28 cellular contexts compared by ENCODE assay signal in the genomic region with DNA sequence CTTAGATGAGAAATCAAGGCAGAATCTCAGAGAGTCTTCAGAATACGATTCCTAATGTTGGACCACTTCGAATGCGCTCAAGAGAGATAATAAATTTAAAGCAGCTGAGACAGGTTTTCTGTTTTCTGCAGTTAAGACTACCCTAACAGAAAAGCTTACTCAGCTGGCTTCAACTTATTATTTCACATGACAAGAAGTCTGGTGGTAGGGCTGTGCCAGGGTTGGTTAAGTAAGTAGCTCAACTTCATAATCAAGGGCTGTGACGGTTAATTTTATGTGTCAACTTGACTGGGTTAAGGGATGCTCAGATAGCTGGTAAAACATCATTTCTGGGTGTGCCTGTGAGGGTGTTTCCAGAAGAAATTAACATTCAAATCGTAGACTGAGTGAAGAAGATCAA. TPM values are rescaled to one million over a fixed set of nuclear protein-coding genes. Genes with fewer than 3 reads are reported as not detected.
"Had no signal": no experiment of that assay in that cellular context is flagged by ENCODE, and none has a peak within 500 bp of the region (broad histone marks: within the 10 kb centered on the region; RNA-seq: fewer than 3 reads in every experiment).

No MANE protein-coding gene starts in this region.

- H3K4me3 ChIP-seq: esophagus muscularis mucosa, gastroesophageal sphincter, heart right ventricle, hepatocyte had no signal

- ATAC-seq: activated T-cell treated with anti-CD3 and anti-CD28 coated beads, Interleukin-2, amount 50 U/mL, for 72 hours; effector memory CD8-positive, alpha-beta T cell; gastroesophageal sphincter; heart right ventricle had no signal

- H3K9me3 Mint-ChIP-seq: activated CD4-positive, alpha-beta memory T cell treated with anti-CD3 and anti-CD28 coated beads, Interleukin-2, amount 10 ng/mL, durations not matched to agents 7 days and 5 days; activated T-cell treated with anti-CD3 and anti-CD28 coated beads, Interleukin-2, amount 50 U/mL, for 24 hours; effector memory CD8-positive, alpha-beta T cell had no signal

- H3K9me3 ChIP-seq: esophagus muscularis mucosa, gastroesophageal sphincter, heart right ventricle had no signal

- H3K4me3 Mint-ChIP-seq: activated CD4-positive, alpha-beta memory T cell treated with anti-CD3 and anti-CD28 coated beads, Interleukin-2, amount 10 ng/mL, durations not matched to agents 7 days and 5 days; activated T-cell treated with anti-CD3 and anti-CD28 coated beads, Interleukin-2, amount 50 U/mL, for 24 hours; activated T-cell treated with anti-CD3 and anti-CD28 coated beads, Interleukin-2, amount 50 U/mL, for 72 hours; effector memory CD8-positive, alpha-beta T cell had no signal

- H3K27ac ChIP-seq: esophagus muscularis mucosa, gastroesophageal sphincter, heart right ventricle, hepatocyte had no signal

- H3K36me3 ChIP-seq: esophagus muscularis mucosa, gastroesophageal sphincter, heart right ventricle had no signal

- DNase-seq: activated CD4-positive, alpha-beta memory T cell treated with anti-CD3 and anti-CD28 coated beads, Interleukin-2, amount 10 ng/mL, durations not matched to agents 7 days and 5 days; activated CD4-positive, alpha-beta T cell treated with anti-CD3 and anti-CD28 coated beads for 48 hours; activated CD4-positive, CD25-positive, alpha-beta regulatory T cell; activated CD8-positive, alpha-beta memory T cell treated with anti-CD3 and anti-CD28 coated beads, Interleukin-2, amount 50 U/mL, for 48 hours; activated effector memory CD4-positive, alpha-beta T cell treated with Interleukin-2 at 50 U/mL for 16 hours; activated gamma-delta T cell treated with Interleukin-2 at 50 U/mL for 16 hours; activated naive CD4-positive, alpha-beta T cell treated with anti-CD3 and anti-CD28 coated beads, Interleukin-2, amount 50 U/mL, for 16 hours; activated naive CD4-positive, alpha-beta T cell treated with Interleukin-2 at 50 U/mL for 16 hours; activated T-cell treated with anti-CD3 and anti-CD28 coated beads for 4 hours; activated T-cell treated with anti-CD3 and anti-CD28 coated beads, Interleukin-2, amount 50 U/mL, for 24 hours; activated T-cell treated with anti-CD3 and anti-CD28 coated beads, Interleukin-2, amount 50 U/mL, for 72 hours; amniotic stem cell; anterior cingulate cortex; caudate nucleus; cortex of kidney; dermis blood vessel endothelial cell; effector CD4-positive, alpha-beta T cell; effector memory CD8-positive, alpha-beta T cell; erythroblast; foreskin melanocyte; heart right ventricle; SW 1271; T-helper 1 cell; T-helper 2 cell had no signal

- H3K27ac Mint-ChIP-seq: activated CD4-positive, alpha-beta memory T cell treated with anti-CD3 and anti-CD28 coated beads, Interleukin-2, amount 10 ng/mL, durations not matched to agents 7 days and 5 days; activated T-cell treated with anti-CD3 and anti-CD28 coated beads, Interleukin-2, amount 50 U/mL, for 24 hours; activated T-cell treated with anti-CD3 and anti-CD28 coated beads, Interleukin-2, amount 50 U/mL, for 72 hours had no signal

- H3K27me3 Mint-ChIP-seq: activated T-cell treated with anti-CD3 and anti-CD28 coated beads, Interleukin-2, amount 50 U/mL, for 24 hours; effector memory CD8-positive, alpha-beta T cell had no signal

RNA-seq across cellular contexts. Expression of gene GPR150, which starts 3.8 kb away (rescaled TPM):
- total RNA-seq: hepatocyte had no signal

RNA-seq across cellular contexts. Expression of gene SPATA9, which starts 59.1 kb away (rescaled TPM):
- total RNA-seq: activated CD4-positive, alpha-beta memory T cell treated with anti-CD3 and anti-CD28 coated beads, Interleukin-2, amount 10 ng/mL, durations not matched to agents 7 days and 5 days; dermis blood vessel endothelial cell; esophagus muscularis mucosa; glomerular endothelial cell; heart right ventricle had no signal
